ENCODE assay signal across 8 cellular contexts in the genomic region with DNA sequence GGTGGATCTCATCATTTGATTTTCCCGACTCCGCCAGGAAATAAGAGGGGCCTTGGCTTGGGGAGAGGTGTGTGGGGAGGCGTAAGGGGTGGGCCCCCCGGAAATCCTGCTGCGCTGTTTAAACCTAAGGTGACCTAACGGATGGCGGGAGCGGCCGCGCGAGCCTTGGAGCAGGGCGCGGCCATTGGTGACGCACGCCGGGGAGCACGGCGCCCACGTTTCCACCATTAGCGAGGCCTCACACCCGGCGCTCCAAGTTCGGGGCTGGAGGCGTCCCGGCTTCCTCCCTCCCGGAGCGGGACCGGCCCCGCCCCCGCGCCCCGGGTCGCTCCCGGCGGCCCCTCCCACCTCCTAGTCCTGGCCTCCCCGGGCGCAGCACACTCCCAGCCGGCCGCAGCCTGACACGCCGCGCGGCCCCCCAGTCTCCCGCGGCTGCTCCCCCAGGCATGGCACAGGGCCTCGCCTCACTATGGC. TPM values are rescaled to one million over a fixed set of nuclear protein-coding genes. Genes with fewer than 3 reads are reported as not detected.
A peak's percentile ranks its signal among the peaks of the same experiment; 100 is the strongest.
DNase-seq lines count a peak whose midpoint lies in the region; ATAC-seq and TF ChIP-seq lines count a peak whose summit lies in the region.

A gene (plus strand): TSS at position 354 of the 474 bp plus-strand sequence. CDS start 116 bp downstream, at position 470.

- H3K4me3 Mint-ChIP-seq in activated naive CD4-positive, alpha-beta T cell treated with anti-CD3 and anti-CD28 coated beads, Interleukin-2, amount 10 ng/mL, durations not matched to agents 7 days and 5 days, result peak within 1 kb of the TSS; percentile 83

- WGBS in tibial nerve, 2 donors, result 0 to 42% methylated on average over 5 to 14 of the region's 46 CpGs

- H3K4me1 ChIP-seq in tibial nerve, result peaks cover 0 to 14% (median 0%) of the 10 kb centered on the region in 4 donors

- H3K36me3 ChIP-seq in KOPT-K1 (ENCODE audit: insufficient read depth, low read length) (peaks cover 17% of the 10 kb centered on the region), tibial nerve (no peaks in the 10 kb centered on the region)

- peak within 1 kb of the TSS; percentile 80 for H3K27ac Mint-ChIP-seq in activated naive CD4-positive, alpha-beta T cell treated with anti-CD3 and anti-CD28 coated beads, Interleukin-2, amount 10 ng/mL, durations not matched to agents 7 days and 5 days

- H3K27me3 Mint-ChIP-seq in activated naive CD4-positive, alpha-beta T cell treated with anti-CD3 and anti-CD28 coated beads, Interleukin-2, amount 10 ng/mL, durations not matched to agents 7 days and 5 days, result no peaks in the 10 kb centered on the region

- peaks cover 0 to 4% of the 10 kb centered on the region in 2 donors for H3K27me3 ChIP-seq in tibial nerve

- ATAC-seq in GM21737 (IDR thresholded peaks at IDR 0.05; ENCODE audit: unreplicated experiment), result peak; percentile 75
- ATAC-seq in omental fat pad (ENCODE audit: low FRiP score), result peak; percentile 87

- peak within 1 kb of the TSS; percentile 68 for H3K27ac ChIP-seq in KOPT-K1 (ENCODE audit: low read depth, low read length, poor library complexity, severe bottlenecking)
- peak within 1 kb of the TSS; percentile 20 to 87 (median 72) for H3K27ac ChIP-seq in tibial nerve

- peaks cover 18% of the 10 kb centered on the region for H3K36me3 Mint-ChIP-seq in activated naive CD4-positive, alpha-beta T cell treated with anti-CD3 and anti-CD28 coated beads, Interleukin-2, amount 10 ng/mL, durations not matched to agents 7 days and 5 days

- DNase-seq in Daoy (ENCODE audit: low read depth) (peak; percentile 87), SK-MEL-5 (ENCODE audit: low read depth, low spot score) (peak; percentile 68), globus pallidus (ENCODE audit: low spot score) (peak; percentile 52), omental fat pad (ENCODE audit: low spot score) (no peak), tibial nerve (ENCODE audit: low spot score in 2 of 2) (peak; percentile 40 to 60)
- peak; percentile 54 for DNase-seq in activated naive CD4-positive, alpha-beta T cell treated with anti-CD3 and anti-CD28 coated beads, Interleukin-2, amount 10 ng/mL, durations not matched to agents 7 days and 5 days

- H3K9me3 Mint-ChIP-seq in activated naive CD4-positive, alpha-beta T cell treated with anti-CD3 and anti-CD28 coated beads, Interleukin-2, amount 10 ng/mL, durations not matched to agents 7 days and 5 days, result no peaks in the 10 kb centered on the region

- H3K4me1 Mint-ChIP-seq in activated naive CD4-positive, alpha-beta T cell treated with anti-CD3 and anti-CD28 coated beads, Interleukin-2, amount 10 ng/mL, durations not matched to agents 7 days and 5 days, result peaks cover 26% of the 10 kb centered on the region

- in situ Hi-C loops in SK-MEL-5 (cut with HindIII; ENCODE audit: low pct_unique_long_range_greater_than_20kb, low sequenced_read_pairs), result no loop called here

- TF ChIP-seq EP300 in tibial nerve (IDR thresholded peaks at IDR 0.05), result peak in 1 of 2 donors; percentile 55

- CTCF ChIA-PET in activated naive CD4-positive, alpha-beta T cell treated with anti-CD3 and anti-CD28 coated beads, Interleukin-2, amount 10 ng/mL, durations not matched to agents 7 days and 5 days (lab: Charles Lee), result no interaction called here

- TF ChIP-seq CTCF in omental fat pad (IDR thresholded peaks at IDR 0.05) (no peak), tibial nerve (IDR thresholded peaks at IDR 0.05) (no peak)

- H3K9me3 ChIP-seq in KOPT-K1 (ENCODE audit: insufficient read depth, low read length, poor library complexity, severe bottlenecking), result no peaks in the 10 kb centered on the region
- H3K9me3 ChIP-seq in tibial nerve, result no peaks in the 10 kb centered on the region

- peak within 1 kb of the TSS; percentile 36 to 72 (median 50) for H3K4me3 ChIP-seq in tibial nerve

- peak; percentile 39 to 67 for TF ChIP-seq POLR2A in tibial nerve (IDR thresholded peaks at IDR 0.05)

RNA-seq across cellular contexts. Expression of the gene that starts here (rescaled TPM):
- total RNA-seq in Daoy (2014; rRNA removed; shearing (Covaris generic)), result 344 and 384 TPM in 2 replicates
- 792 and 838 TPM in 2 replicates for total RNA-seq in SK-MEL-5 (2014; rRNA removed; shearing (Covaris generic))
- polyA plus RNA-seq in SK-MEL-5 (2015; cell fraction: cytosol; rRNA removed), result 473 and 539 TPM in 2 replicates
- 106 and 133 TPM in 2 replicates for polyA plus RNA-seq in SK-MEL-5 (2015; cell fraction: nucleus; rRNA removed)
- 10 to 100 TPM; 38.1 to 46.5 (median 40.6) TPM for total RNA-seq in omental fat pad
- total RNA-seq in tibial nerve, result 10 to 100 TPM; 19.9 to 36.7 (median 24.7) TPM
